ENCODE assay signal across 22 cellular contexts in genomic region chr2:67524236-67524635, GRCh38.
DNase-seq lines count a peak whose midpoint lies in the region; ATAC-seq lines count a peak whose summit lies in the region.
"Had no signal": no experiment of that assay in that cellular context is flagged by ENCODE, and none has a peak within 500 bp of the region (broad histone marks: within the 10 kb centered on the region; RNA-seq: fewer than 3 reads in every experiment).

No MANE protein-coding gene starts in this region.

- H3K27me3 ChIP-seq in mesenchymal stem cell (ENCODE audit: control insufficient read depth in 1 of 2, insufficient read depth in 1 of 2, low read length in 2 of 2): no peaks in the 10 kb centered on the region

- H2BK15ac ChIP-seq in mesenchymal stem cell (ENCODE audit: low read depth, poor library complexity, severe bottlenecking): no peak overlapping the region

- no peaks in the 10 kb centered on the region for H3K36me3 ChIP-seq in mesenchymal stem cell (ENCODE audit: control insufficient read depth in 1 of 2, insufficient read depth in 2 of 2, low read depth in 1 of 2, low read length in 2 of 2)

- no peak overlapping the region for H2AK5ac ChIP-seq in mesenchymal stem cell (ENCODE audit: low read length, severe bottlenecking)

- no peak overlapping the region for H3K9ac ChIP-seq in mesenchymal stem cell (ENCODE audit: low read length)

- H2BK5ac ChIP-seq in mesenchymal stem cell (ENCODE audit: low read depth, low read length, poor library complexity, severe bottlenecking): no peak overlapping the region

- H2AFZ ChIP-seq in mesenchymal stem cell (ENCODE audit: low read depth, low read length): no peak overlapping the region

- no peak overlapping the region for H2BK120ac ChIP-seq in mesenchymal stem cell (ENCODE audit: low read depth, low read length)

- no peak overlapping the region for H3K4ac ChIP-seq in mesenchymal stem cell (ENCODE audit: low read depth in 1 of 2, low read length in 2 of 2)

- no peak overlapping the region for H4K8ac ChIP-seq in mesenchymal stem cell (ENCODE audit: low read length)

- no peak overlapping the region for H3K27ac ChIP-seq in mesenchymal stem cell (ENCODE audit: low read length, poor library complexity, severe bottlenecking)

- H3K18ac ChIP-seq in mesenchymal stem cell (ENCODE audit: low read depth in 1 of 2, low read length in 2 of 2): no peak overlapping the region

- no peaks in the 10 kb centered on the region for H3K79me1 ChIP-seq in mesenchymal stem cell (replicated peaks; ENCODE audit: low read length, poor library complexity, severe bottlenecking)

- WGBS in mesenchymal stem cell: 0% methylated on average over 3 of the region's 3 CpGs

- DNase-seq in H4 (ENCODE audit: low spot score): peak; percentile 5
- peak; percentile 38 for DNase-seq in NCI-H2227 treated with DMSO at 0.1 percent for 48 hours (lab: John Stamatoyannopoulos, UW)
- peak; percentile 8 for DNase-seq in dermis blood vessel endothelial cell
- peak; percentile 89 for DNase-seq in mesenchymal stem cell
- DNase-seq in NCI-H146 treated with DMSO at 0.1 percent for 48 hours (lab: John Stamatoyannopoulos, UW; ENCODE audit: unreplicated experiment): no peak
- no peak for DNase-seq in NCI-H2196 treated with DMSO at 0.1 percent for 48 hours (lab: John Stamatoyannopoulos, UW; ENCODE audit: unreplicated experiment)
- DNase-seq: AML-193; C1 segment of cervical spinal cord; CD8-positive, alpha-beta T cell; DMS153; KG1; NCI-H1417; NCI-H187; NCI-H2107; NCI-H226; NCI-H510A treated with DMSO at 0.1 percent for 48 hours; NCI-H748 treated with DMSO at 0.1 percent for 48 hours; NK-92 treated with Interleukin-12 subunit alpha and Interleukin-12 subunit beta, amount 100 ng/mL, for 24 hours had no signal

- no peaks in the 10 kb centered on the region for H3K9me3 ChIP-seq in mesenchymal stem cell (ENCODE audit: control insufficient read depth, low read length)

- H3K23ac ChIP-seq in mesenchymal stem cell (ENCODE audit: low read length in 2 of 2): no peak overlapping the region

- H3K4me1 ChIP-seq in mesenchymal stem cell (ENCODE audit: control insufficient read depth, insufficient read depth, low read depth, low read length): no peaks in the 10 kb centered on the region

- H3K14ac ChIP-seq in mesenchymal stem cell (ENCODE audit: low read length in 2 of 2): no peak overlapping the region

- no peak overlapping the region for H3K4me2 ChIP-seq in mesenchymal stem cell (ENCODE audit: low read length, poor library complexity, severe bottlenecking)

- H3K4me3 ChIP-seq in mesenchymal stem cell (ENCODE audit: insufficient read depth in 1 of 2, low read depth in 1 of 2, low read length in 2 of 2): no peak overlapping the region

- H4K91ac ChIP-seq in mesenchymal stem cell (ENCODE audit: low read length): no peak overlapping the region

- H2BK12ac ChIP-seq in mesenchymal stem cell (ENCODE audit: low read length in 2 of 2): no peak overlapping the region

- ATAC-seq in HG03139 (IDR thresholded peaks at IDR 0.05; ENCODE audit: unreplicated experiment) (no peak), HG03039 (IDR thresholded peaks at IDR 0.05; ENCODE audit: unreplicated experiment) (no peak)
- ATAC-seq: CD8-positive, alpha-beta T cell; Panc1; SK-N-SH treated with all-trans-retinoic acid at 6 μM for 48 hours had no signal

Comparison
In these comparisons a context has a peak if more than half of its experiments do, and no peak if none do; other contexts are left out.
1. DNase-seq: peak in H4 (single experiment), NCI-H2227 treated with DMSO at 0.1 percent for 48 hours (single experiment), dermis blood vessel endothelial cell (single experiment) and mesenchymal stem cell (single experiment); none in NCI-H146 treated with DMSO at 0.1 percent for 48 hours (single experiment) and NCI-H2196 treated with DMSO at 0.1 percent for 48 hours (single experiment).